In genomic region chr2:219618733-219619122, GRCh38 we compare ENCODE assay signal across 1 cellular context.
TF ChIP-seq lines count a peak whose summit lies in the region.

No MANE protein-coding gene starts in this region.

TF ChIP-seq in HepG2, 621 proteins besides CTCF, POLR2A, EP300 and RAD21 (continues in another document):
- no peak for TF ChIP-seq ZNF850 (CRISPR knock-in tag; conservative IDR thresholded peaks at IDR 0.05)
- peak; percentile 81 for TF ChIP-seq ZEB1 (IDR thresholded peaks at IDR 0.05; ENCODE audit: insufficient replicate concordance, low read depth)
- TF ChIP-seq IRX3 (CRISPR knock-in tag; IDR thresholded peaks at IDR 0.05; ENCODE audit: borderline replicate concordance, low read depth) = no peak
- TF ChIP-seq, protein P1, sequence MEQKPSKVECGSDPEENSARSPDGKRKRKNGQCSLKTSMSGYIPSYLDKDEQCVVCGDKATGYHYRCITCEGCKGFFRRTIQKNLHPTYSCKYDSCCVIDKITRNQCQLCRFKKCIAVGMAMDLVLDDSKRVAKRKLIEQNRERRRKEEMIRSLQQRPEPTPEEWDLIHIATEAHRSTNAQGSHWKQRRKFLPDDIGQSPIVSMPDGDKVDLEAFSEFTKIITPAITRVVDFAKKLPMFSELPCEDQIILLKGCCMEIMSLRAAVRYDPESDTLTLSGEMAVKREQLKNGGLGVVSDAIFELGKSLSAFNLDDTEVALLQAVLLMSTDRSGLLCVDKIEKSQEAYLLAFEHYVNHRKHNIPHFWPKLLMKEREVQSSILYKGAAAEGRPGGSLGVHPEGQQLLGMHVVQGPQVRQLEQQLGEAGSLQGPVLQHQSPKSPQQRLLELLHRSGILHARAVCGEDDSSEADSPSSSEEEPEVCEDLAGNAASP (CRISPR knock-in tag; IDR thresholded peaks at IDR 0.05; ENCODE audit: borderline replicate concordance) = peak; percentile 67; the same call in 1 of the 2 replicates
- TF ChIP-seq, protein P2, sequence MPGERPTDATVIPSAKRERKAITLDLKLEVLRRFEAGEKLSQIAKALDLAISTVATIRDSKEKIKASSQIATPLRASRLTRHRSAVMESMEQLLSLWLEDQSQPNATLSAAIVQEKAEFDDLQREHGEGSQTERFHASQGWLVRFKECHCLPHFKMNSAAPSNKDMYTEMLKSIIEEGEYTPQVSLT (CRISPR knock-in tag; IDR thresholded peaks at IDR 0.05; ENCODE audit: borderline replicate concordance, low read depth) = no peak
- TF ChIP-seq RARA (CRISPR knock-in tag; IDR thresholded peaks at IDR 0.05) = peak; percentile 96
- no peak for TF ChIP-seq ZUFSP (CRISPR knock-in tag; IDR thresholded peaks at IDR 0.05; ENCODE audit: borderline replicate concordance)
- TF ChIP-seq, protein P3, sequence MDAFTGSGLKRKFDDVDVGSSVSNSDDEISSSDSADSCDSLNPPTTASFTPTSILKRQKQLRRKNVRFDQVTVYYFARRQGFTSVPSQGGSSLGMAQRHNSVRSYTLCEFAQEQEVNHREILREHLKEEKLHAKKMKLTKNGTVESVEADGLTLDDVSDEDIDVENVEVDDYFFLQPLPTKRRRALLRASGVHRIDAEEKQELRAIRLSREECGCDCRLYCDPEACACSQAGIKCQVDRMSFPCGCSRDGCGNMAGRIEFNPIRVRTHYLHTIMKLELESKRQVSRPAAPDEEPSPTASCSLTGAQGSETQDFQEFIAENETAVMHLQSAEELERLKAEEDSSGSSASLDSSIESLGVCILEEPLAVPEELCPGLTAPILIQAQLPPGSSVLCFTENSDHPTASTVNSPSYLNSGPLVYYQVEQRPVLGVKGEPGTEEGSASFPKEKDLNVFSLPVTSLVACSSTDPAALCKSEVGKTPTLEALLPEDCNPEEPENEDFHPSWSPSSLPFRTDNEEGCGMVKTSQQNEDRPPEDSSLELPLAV (CRISPR knock-in tag; conservative IDR thresholded peaks at IDR 0.05; ENCODE audit: low read depth) = no peak
- no peak for TF ChIP-seq GABPA (IDR thresholded peaks at IDR 0.05; ENCODE audit: low read depth, low read length)
- no peak for TF ChIP-seq GABPA (CRISPR knock-in tag; IDR thresholded peaks at IDR 0.05; ENCODE audit: low read depth)
- TF ChIP-seq, protein P4, sequence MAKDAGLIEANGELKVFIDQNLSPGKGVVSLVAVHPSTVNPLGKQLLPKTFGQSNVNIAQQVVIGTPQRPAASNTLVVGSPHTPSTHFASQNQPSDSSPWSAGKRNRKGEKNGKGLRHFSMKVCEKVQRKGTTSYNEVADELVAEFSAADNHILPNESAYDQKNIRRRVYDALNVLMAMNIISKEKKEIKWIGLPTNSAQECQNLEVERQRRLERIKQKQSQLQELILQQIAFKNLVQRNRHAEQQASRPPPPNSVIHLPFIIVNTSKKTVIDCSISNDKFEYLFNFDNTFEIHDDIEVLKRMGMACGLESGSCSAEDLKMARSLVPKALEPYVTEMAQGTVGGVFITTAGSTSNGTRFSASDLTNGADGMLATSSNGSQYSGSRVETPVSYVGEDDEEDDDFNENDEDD (CRISPR knock-in tag; IDR thresholded peaks at IDR 0.05; ENCODE audit: borderline replicate concordance) = no peak
- 0 out of 2 replicates have a peak, but pooled peaks have one; percentile 29 for TF ChIP-seq ZNF431 (CRISPR knock-in tag; IDR thresholded peaks at IDR 0.05; ENCODE audit: borderline replicate concordance, low read depth)
- TF ChIP-seq ZNF670 (CRISPR knock-in tag; IDR thresholded peaks at IDR 0.05; ENCODE audit: borderline replicate concordance) = no peak
- 0 out of 2 replicates have a peak, but pooled peaks have one; percentile 41 for TF ChIP-seq KAT2B (IDR thresholded peaks at IDR 0.05; ENCODE audit: borderline replicate concordance, low read depth, low read length)
- TF ChIP-seq NCOR1 (IDR thresholded peaks at IDR 0.05; ENCODE audit: borderline replicate concordance, low read length) = 0 out of 2 replicates have a peak, but pooled peaks have one; percentile 28
- TF ChIP-seq HOXA3 (CRISPR knock-in tag; IDR thresholded peaks at IDR 0.05) = 0 out of 2 replicates have a peak, but pooled peaks have one; percentile 17
- TF ChIP-seq, protein P5, sequence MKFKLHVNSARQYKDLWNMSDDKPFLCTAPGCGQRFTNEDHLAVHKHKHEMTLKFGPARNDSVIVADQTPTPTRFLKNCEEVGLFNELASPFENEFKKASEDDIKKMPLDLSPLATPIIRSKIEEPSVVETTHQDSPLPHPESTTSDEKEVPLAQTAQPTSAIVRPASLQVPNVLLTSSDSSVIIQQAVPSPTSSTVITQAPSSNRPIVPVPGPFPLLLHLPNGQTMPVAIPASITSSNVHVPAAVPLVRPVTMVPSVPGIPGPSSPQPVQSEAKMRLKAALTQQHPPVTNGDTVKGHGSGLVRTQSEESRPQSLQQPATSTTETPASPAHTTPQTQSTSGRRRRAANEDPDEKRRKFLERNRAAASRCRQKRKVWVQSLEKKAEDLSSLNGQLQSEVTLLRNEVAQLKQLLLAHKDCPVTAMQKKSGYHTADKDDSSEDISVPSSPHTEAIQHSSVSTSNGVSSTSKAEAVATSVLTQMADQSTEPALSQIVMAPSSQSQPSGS (CRISPR knock-in tag; IDR thresholded peaks at IDR 0.05) = no peak
- no peak for TF ChIP-seq ZNF138 (CRISPR knock-in tag; IDR thresholded peaks at IDR 0.05; ENCODE audit: low read depth)
- no peak for TF ChIP-seq POLR2AphosphoS5 (IDR thresholded peaks at IDR 0.05; ENCODE audit: low read depth, low read length)
- TF ChIP-seq BCL6 (CRISPR knock-in tag; IDR thresholded peaks at IDR 0.05) = peak; percentile 98
- peak; percentile 27 for TF ChIP-seq HMG20A (CRISPR knock-in tag; IDR thresholded peaks at IDR 0.05; ENCODE audit: borderline replicate concordance)
- TF ChIP-seq ZMYM3 (CRISPR knock-in tag; IDR thresholded peaks at IDR 0.05) = no peak
- TF ChIP-seq TSC22D2 (CRISPR knock-in tag; IDR thresholded peaks at IDR 0.05; ENCODE audit: borderline replicate concordance) = no peak
- TF ChIP-seq TOE1 (CRISPR knock-in tag; IDR thresholded peaks at IDR 0.05) = no peak
- no peak for TF ChIP-seq SIX1 (CRISPR knock-in tag; IDR thresholded peaks at IDR 0.05; ENCODE audit: borderline replicate concordance)
- no peak for TF ChIP-seq JUN (CRISPR knock-in tag; IDR thresholded peaks at IDR 0.05)
- TF ChIP-seq NR2F1 (CRISPR knock-in tag; IDR thresholded peaks at IDR 0.05) = peak; percentile 77 to 85
- TF ChIP-seq ZNF709 (CRISPR knock-in tag; IDR thresholded peaks at IDR 0.05) = no peak
- no peak for TF ChIP-seq FOSL2 (CRISPR knock-in tag; IDR thresholded peaks at IDR 0.05)
- peak; percentile 82 for TF ChIP-seq ONECUT2 (CRISPR knock-in tag; IDR thresholded peaks at IDR 0.05)
- TF ChIP-seq, protein P6, sequence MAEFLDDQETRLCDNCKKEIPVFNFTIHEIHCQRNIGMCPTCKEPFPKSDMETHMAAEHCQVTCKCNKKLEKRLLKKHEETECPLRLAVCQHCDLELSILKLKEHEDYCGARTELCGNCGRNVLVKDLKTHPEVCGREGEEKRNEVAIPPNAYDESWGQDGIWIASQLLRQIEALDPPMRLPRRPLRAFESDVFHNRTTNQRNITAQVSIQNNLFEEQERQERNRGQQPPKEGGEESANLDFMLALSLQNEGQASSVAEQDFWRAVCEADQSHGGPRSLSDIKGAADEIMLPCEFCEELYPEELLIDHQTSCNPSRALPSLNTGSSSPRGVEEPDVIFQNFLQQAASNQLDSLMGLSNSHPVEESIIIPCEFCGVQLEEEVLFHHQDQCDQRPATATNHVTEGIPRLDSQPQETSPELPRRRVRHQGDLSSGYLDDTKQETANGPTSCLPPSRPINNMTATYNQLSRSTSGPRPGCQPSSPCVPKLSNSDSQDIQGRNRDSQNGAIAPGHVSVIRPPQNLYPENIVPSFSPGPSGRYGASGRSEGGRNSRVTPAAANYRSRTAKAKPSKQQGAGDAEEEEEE (CRISPR knock-in tag; IDR thresholded peaks at IDR 0.05; ENCODE audit: borderline replicate concordance) = no peak
- TF ChIP-seq ZBTB21 (CRISPR knock-in tag; IDR thresholded peaks at IDR 0.05) = peak; percentile 69
- TF ChIP-seq MXD4 (CRISPR knock-in tag; IDR thresholded peaks at IDR 0.05) = no peak
- TF ChIP-seq, protein P7, sequence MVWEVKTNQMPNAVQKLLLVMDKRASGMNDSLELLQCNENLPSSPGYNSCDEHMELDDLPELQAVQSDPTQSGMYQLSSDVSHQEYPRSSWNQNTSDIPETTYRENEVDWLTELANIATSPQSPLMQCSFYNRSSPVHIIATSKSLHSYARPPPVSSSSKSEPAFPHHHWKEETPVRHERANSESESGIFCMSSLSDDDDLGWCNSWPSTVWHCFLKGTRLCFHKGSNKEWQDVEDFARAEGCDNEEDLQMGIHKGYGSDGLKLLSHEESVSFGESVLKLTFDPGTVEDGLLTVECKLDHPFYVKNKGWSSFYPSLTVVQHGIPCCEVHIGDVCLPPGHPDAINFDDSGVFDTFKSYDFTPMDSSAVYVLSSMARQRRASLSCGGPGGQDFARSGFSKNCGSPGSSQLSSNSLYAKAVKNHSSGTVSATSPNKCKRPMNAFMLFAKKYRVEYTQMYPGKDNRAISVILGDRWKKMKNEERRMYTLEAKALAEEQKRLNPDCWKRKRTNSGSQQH (CRISPR knock-in tag; IDR thresholded peaks at IDR 0.05; ENCODE audit: low read depth) = no peak
- no peak for TF ChIP-seq TCF12 (IDR thresholded peaks at IDR 0.05)
- no peak for TF ChIP-seq TCF12 (CRISPR knock-in tag; IDR thresholded peaks at IDR 0.05)
- peak; percentile 85 for TF ChIP-seq NR2F2 (IDR thresholded peaks at IDR 0.05; ENCODE audit: borderline replicate concordance, low read depth)
- no peak for TF ChIP-seq GRHL1 (CRISPR knock-in tag; conservative IDR thresholded peaks at IDR 0.05)
- no peak for TF ChIP-seq BRD4 (CRISPR knock-in tag; IDR thresholded peaks at IDR 0.05)
- TF ChIP-seq FOXA3 (CRISPR knock-in tag; IDR thresholded peaks at IDR 0.05) = peak; percentile 40; the same call in 1 of the 2 replicates
- TF ChIP-seq ZIK1 (CRISPR knock-in tag; IDR thresholded peaks at IDR 0.05; ENCODE audit: borderline replicate concordance, low read depth) = no peak
- 0 out of 2 replicates have a peak, but pooled peaks have one; percentile 52 for TF ChIP-seq ZNF350 (CRISPR knock-in tag; IDR thresholded peaks at IDR 0.05; ENCODE audit: borderline replicate concordance, low read depth)
- TF ChIP-seq MED1 (CRISPR knock-in tag; IDR thresholded peaks at IDR 0.05) = 0 out of 2 replicates have a peak, but pooled peaks have one; percentile 20
- TF ChIP-seq ZNF142 (CRISPR knock-in tag; IDR thresholded peaks at IDR 0.05) = no peak
- TF ChIP-seq PHF21A (CRISPR knock-in tag; IDR thresholded peaks at IDR 0.05) = peak; percentile 51; the same call in 1 of the 2 replicates
- TF ChIP-seq SOX6 (IDR thresholded peaks at IDR 0.05) = no peak
- TF ChIP-seq SOX6 (CRISPR knock-in tag; IDR thresholded peaks at IDR 0.05) = peak; percentile 39; the same call in 1 of the 2 replicates
- TF ChIP-seq MZF1 (CRISPR knock-in tag; IDR thresholded peaks at IDR 0.05; ENCODE audit: borderline replicate concordance) = no peak
- TF ChIP-seq PPARG (CRISPR knock-in tag; conservative IDR thresholded peaks at IDR 0.05) = no peak
